ENCODE assay signal across 30 cellular contexts in genomic region chr11:41508121-41508520, GRCh38. TPM values are rescaled to one million over a fixed set of nuclear protein-coding genes. Genes with fewer than 3 reads are reported as not detected.
"Had no signal": no experiment of that assay in that cellular context is flagged by ENCODE, and none has a peak within 500 bp of the region (broad histone marks: within the 10 kb centered on the region; RNA-seq: fewer than 3 reads in every experiment).

No MANE protein-coding gene starts in this region.

- FAIRE-seq: colon, endometrium, endothelial cell of umbilical vein, frontal cortex had no signal

- H3K9me3 ChIP-seq: colonic mucosa, esophagus muscularis mucosa, esophagus squamous epithelium, gastrocnemius medialis, gastroesophageal sphincter, heart left ventricle, heart right ventricle had no signal

- H3K27ac Mint-ChIP-seq: dendritic cell treated with granulocyte-macrophage colony-stimulating factor and Interleukin-4, amounts not matched to agents 40 ng/mL and 50 ng/mL, for 4 days; effector memory CD8-positive, alpha-beta T cell; endodermal cell had no signal

- H3K4me3 ChIP-seq: colonic mucosa, coronary artery, dorsolateral prefrontal cortex, esophagus muscularis mucosa, esophagus squamous epithelium, gastrocnemius medialis, gastroesophageal sphincter, heart left ventricle, heart right ventricle had no signal

- H3K9me3 Mint-ChIP-seq: endodermal cell had no signal

- H3K27ac ChIP-seq: colonic mucosa, coronary artery, dorsolateral prefrontal cortex, epithelial cell of prostate, esophagus muscularis mucosa, esophagus squamous epithelium, foreskin keratinocyte, gastrocnemius medialis, gastroesophageal sphincter, heart left ventricle, heart right ventricle had no signal

- DNase-seq: colonic mucosa; cortex of kidney; dermis blood vessel endothelial cell; dorsolateral prefrontal cortex; effector CD4-positive, alpha-beta T cell; effector CD8-positive, alpha-beta T cell; effector memory CD4-positive, alpha-beta T cell; effector memory CD8-positive, alpha-beta T cell; endodermal cell; erythroblast; esophagus squamous epithelium; foreskin fibroblast; foreskin keratinocyte; foreskin melanocyte; gastrocnemius medialis; glutamatergic neuron; head of caudate nucleus; heart left ventricle; heart right ventricle had no signal

- H3K4me3 Mint-ChIP-seq: dendritic cell treated with granulocyte-macrophage colony-stimulating factor and Interleukin-4, amounts not matched to agents 40 ng/mL and 50 ng/mL, for 4 days; effector memory CD8-positive, alpha-beta T cell; endodermal cell had no signal

- H3K36me3 ChIP-seq: colonic mucosa, esophagus muscularis mucosa, esophagus squamous epithelium, gastrocnemius medialis, gastroesophageal sphincter, heart left ventricle, heart right ventricle had no signal

- H3K27me3 ChIP-seq: colonic mucosa, dorsolateral prefrontal cortex, esophagus muscularis mucosa, esophagus squamous epithelium, foreskin keratinocyte, gastrocnemius medialis, gastroesophageal sphincter, heart left ventricle, heart right ventricle had no signal

- H3K4me1 ChIP-seq: colonic mucosa, esophagus muscularis mucosa, esophagus squamous epithelium, foreskin keratinocyte, gastrocnemius medialis, gastroesophageal sphincter, heart left ventricle, heart right ventricle had no signal

- H3K27me3 Mint-ChIP-seq: dendritic cell treated with granulocyte-macrophage colony-stimulating factor and Interleukin-4, amounts not matched to agents 40 ng/mL and 50 ng/mL, for 4 days; effector memory CD8-positive, alpha-beta T cell had no signal

RNA-seq across cellular contexts. Expression of gene LRRC4C, which starts 48.7 kb away (rescaled TPM):
- total RNA-seq: dermis blood vessel endothelial cell, dermis microvascular lymphatic vessel endothelial cell, endothelial cell of umbilical vein, foreskin keratinocyte, glomerular endothelial cell had no signal
- polyA plus RNA-seq: endothelial cell of umbilical vein, foreskin keratinocyte had no signal
